Comparison of ENCODE assay signal across 1 cellular context in the genomic region with DNA sequence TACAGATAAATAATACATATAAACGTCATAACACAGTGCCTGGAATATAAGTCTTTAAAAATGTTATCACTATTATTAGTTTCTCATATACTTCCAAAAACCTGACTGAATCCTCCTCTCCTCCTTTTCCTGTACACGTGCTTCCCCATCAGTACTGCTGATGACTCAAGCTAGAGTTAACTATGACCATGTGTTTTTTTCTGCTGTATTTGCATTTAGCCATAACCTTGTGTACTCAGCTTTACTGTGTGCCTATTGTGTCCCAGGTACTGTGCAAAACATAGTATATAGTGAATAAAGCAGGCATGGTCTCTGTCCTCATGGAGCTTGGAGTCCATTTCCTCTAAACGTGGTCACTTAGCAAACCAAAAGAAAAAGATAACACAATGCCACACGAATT.
TF ChIP-seq lines count a peak whose summit lies in the region.

No MANE protein-coding gene starts in this region.

TF ChIP-seq in SK-N-SH treated with all-trans-retinoic acid at 6 μM for 48 hours, 23 proteins besides CTCF, POLR2A, EP300 and RAD21 (continued from another document):
- TF ChIP-seq, protein P1, sequence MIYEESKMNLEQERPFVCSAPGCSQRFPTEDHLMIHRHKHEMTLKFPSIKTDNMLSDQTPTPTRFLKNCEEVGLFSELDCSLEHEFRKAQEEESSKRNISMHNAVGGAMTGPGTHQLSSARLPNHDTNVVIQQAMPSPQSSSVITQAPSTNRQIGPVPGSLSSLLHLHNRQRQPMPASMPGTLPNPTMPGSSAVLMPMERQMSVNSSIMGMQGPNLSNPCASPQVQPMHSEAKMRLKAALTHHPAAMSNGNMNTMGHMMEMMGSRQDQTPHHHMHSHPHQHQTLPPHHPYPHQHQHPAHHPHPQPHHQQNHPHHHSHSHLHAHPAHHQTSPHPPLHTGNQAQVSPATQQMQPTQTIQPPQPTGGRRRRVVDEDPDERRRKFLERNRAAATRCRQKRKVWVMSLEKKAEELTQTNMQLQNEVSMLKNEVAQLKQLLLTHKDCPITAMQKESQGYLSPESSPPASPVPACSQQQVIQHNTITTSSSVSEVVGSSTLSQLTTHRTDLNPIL (CRISPR knock-in tag; IDR thresholded peaks at IDR 0.05; ENCODE audit: low read depth) = no peak
- TF ChIP-seq ESRRG (CRISPR knock-in tag; IDR thresholded peaks at IDR 0.05) (no peak), RARB (CRISPR knock-in tag; IDR thresholded peaks at IDR 0.05) (no peak), ZC3H10 (CRISPR knock-in tag; IDR thresholded peaks at IDR 0.05) (no peak)
- TF ChIP-seq, protein P2, sequence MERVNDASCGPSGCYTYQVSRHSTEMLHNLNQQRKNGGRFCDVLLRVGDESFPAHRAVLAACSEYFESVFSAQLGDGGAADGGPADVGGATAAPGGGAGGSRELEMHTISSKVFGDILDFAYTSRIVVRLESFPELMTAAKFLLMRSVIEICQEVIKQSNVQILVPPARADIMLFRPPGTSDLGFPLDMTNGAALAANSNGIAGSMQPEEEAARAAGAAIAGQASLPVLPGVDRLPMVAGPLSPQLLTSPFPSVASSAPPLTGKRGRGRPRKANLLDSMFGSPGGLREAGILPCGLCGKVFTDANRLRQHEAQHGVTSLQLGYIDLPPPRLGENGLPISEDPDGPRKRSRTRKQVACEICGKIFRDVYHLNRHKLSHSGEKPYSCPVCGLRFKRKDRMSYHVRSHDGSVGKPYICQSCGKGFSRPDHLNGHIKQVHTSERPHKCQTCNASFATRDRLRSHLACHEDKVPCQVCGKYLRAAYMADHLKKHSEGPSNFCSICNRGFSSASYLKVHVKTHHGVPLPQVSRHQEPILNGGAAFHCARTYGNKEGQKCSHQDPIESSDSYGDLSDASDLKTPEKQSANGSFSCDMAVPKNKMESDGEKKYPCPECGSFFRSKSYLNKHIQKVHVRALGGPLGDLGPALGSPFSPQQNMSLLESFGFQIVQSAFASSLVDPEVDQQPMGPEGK (CRISPR knock-in tag; IDR thresholded peaks at IDR 0.05; ENCODE audit: borderline replicate concordance) = no peak
